Comparison of ENCODE assay signal across 21 cellular contexts in the genomic region with DNA sequence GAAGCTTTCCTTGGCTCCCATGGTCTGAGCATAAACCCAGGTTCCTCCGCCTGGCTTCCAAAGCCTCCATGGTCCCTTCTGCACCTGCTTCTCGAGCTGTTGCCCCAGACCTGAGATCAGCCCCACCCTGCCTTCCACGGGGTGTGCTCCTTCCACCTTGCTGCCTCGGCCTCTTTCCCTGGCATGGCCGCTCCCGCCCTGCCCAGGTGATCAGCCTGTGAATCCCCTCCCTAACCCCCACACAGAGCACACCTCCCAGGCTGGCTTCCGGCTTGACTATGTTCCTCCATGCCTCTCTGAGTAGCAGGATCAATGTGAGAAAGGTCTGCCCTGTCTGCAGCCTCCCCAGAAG. TPM values are rescaled to one million over a fixed set of nuclear protein-coding genes. Genes with fewer than 3 reads are reported as not detected.
DNase-seq lines count a peak whose midpoint lies in the region; ATAC-seq and TF ChIP-seq lines count a peak whose summit lies in the region.
"Had no signal": no experiment of that assay in that cellular context is flagged by ENCODE, and none has a peak within 500 bp of the region (broad histone marks: within the 10 kb centered on the region; RNA-seq: fewer than 3 reads in every experiment).

No MANE protein-coding gene starts in this region.

- no peaks in the 10 kb centered on the region for H3K9me3 ChIP-seq in spleen
- H3K9me3 ChIP-seq: testis had no signal

- no peaks in the 10 kb centered on the region for H3K27me3 ChIP-seq in spleen (replicated peaks in 1 of 7)
- H3K27me3 ChIP-seq: testis had no signal

- DNase-seq in activated CD4-positive, alpha-beta T cell treated with anti-CD3 and anti-CD28 coated beads, Interleukin-2, amount 10 ng/mL, durations not matched to agents 24 days and 14 days, result no peak
- DNase-seq in activated CD4-positive, alpha-beta T cell treated with anti-CD3 and anti-CD28 coated beads, Interleukin-2, amount 50 U/mL, for 1 hour, result no peak
- DNase-seq in central memory CD8-positive, alpha-beta T cell (ENCODE audit: low spot score in 2 of 2), result no peak
- no peak for DNase-seq in mesothelial cell of epicardium (ENCODE audit: low spot score in 2 of 2, unreplicated experiment in 2 of 2)
- DNase-seq in spleen, result peak; percentile 78
- no peak for DNase-seq in ureter (ENCODE audit: low spot score)
- DNase-seq: activated B cell treated with CpG ODN at 0.5 μM for 24 hours; activated gamma-delta T cell treated with Interleukin-2 at 50 U/mL for 16 hours; amygdala; DMS79; KBM-7; NCI-H1694; NCI-H2227 treated with DMSO at 0.1 percent for 48 hours; stimulated activated CD4-positive, alpha-beta T cell treated with anti-CD3 and anti-CD28 coated beads, Interleukin-2, amount 100 ng/mL, for 24 hours; testis had no signal

- H3K9me3 Mint-ChIP-seq in activated CD4-positive, alpha-beta T cell treated with anti-CD3 and anti-CD28 coated beads, Interleukin-2, amount 10 ng/mL, durations not matched to agents 24 days and 14 days, result no peaks in the 10 kb centered on the region
- no peaks in the 10 kb centered on the region for H3K9me3 Mint-ChIP-seq in central memory CD8-positive, alpha-beta T cell
- H3K9me3 Mint-ChIP-seq in mesothelial cell of epicardium, result no peaks in the 10 kb centered on the region
- H3K9me3 Mint-ChIP-seq: activated B cell treated with CpG ODN at 0.5 μM for 24 hours; activated CD4-positive, alpha-beta memory T cell treated with anti-CD3 and anti-CD28 coated beads for 36 hours; stimulated activated effector memory CD8-positive, alpha-beta T cell treated with anti-CD3 and anti-CD28 coated beads, Interleukin-12 subunit alpha, Interleukin-12 subunit beta, amount 100 ng/mL, for 72 hours had no signal

- peaks cover 4% of the 10 kb centered on the region for H3K27me3 Mint-ChIP-seq in activated CD4-positive, alpha-beta T cell treated with anti-CD3 and anti-CD28 coated beads, Interleukin-2, amount 10 ng/mL, durations not matched to agents 24 days and 14 days
- no peaks in the 10 kb centered on the region for H3K27me3 Mint-ChIP-seq in central memory CD8-positive, alpha-beta T cell
- H3K27me3 Mint-ChIP-seq in mesothelial cell of epicardium (ENCODE audit: low read depth), result no peaks in the 10 kb centered on the region
- H3K27me3 Mint-ChIP-seq: activated B cell treated with CpG ODN at 0.5 μM for 24 hours; activated CD4-positive, alpha-beta memory T cell treated with anti-CD3 and anti-CD28 coated beads for 36 hours had no signal

- ATAC-seq in central memory CD8-positive, alpha-beta T cell (replicated peaks; ENCODE audit: extremely low read depth, poor library complexity, severe bottlenecking), result no peak
- ATAC-seq in GM21526 (IDR thresholded peaks at IDR 0.05; ENCODE audit: low FRiP score, unreplicated experiment) (no peak), HG03139 (IDR thresholded peaks at IDR 0.05; ENCODE audit: unreplicated experiment) (no peak)
- ATAC-seq: stimulated activated effector memory CD8-positive, alpha-beta T cell treated with anti-CD3 and anti-CD28 coated beads, Interleukin-12 subunit alpha, Interleukin-12 subunit beta, amount 100 ng/mL, for 72 hours had no signal

- TF ChIP-seq CTCF in mesothelial cell of epicardium (IDR thresholded peaks at IDR 0.05; ENCODE audit: unreplicated experiment) (no peak), spleen (IDR thresholded peaks at IDR 0.05 in 8 of 11, conservative IDR thresholded peaks at IDR 0.05 in 3 of 11) (no peak)

- no peak overlapping the region for H3K4me3 Mint-ChIP-seq in activated CD4-positive, alpha-beta T cell treated with anti-CD3 and anti-CD28 coated beads, Interleukin-2, amount 10 ng/mL, durations not matched to agents 24 days and 14 days
- H3K4me3 Mint-ChIP-seq in central memory CD8-positive, alpha-beta T cell, result no peak overlapping the region
- peak overlapping the region; percentile 24 for H3K4me3 Mint-ChIP-seq in mesothelial cell of epicardium
- H3K4me3 Mint-ChIP-seq: activated B cell treated with CpG ODN at 0.5 μM for 24 hours; activated CD4-positive, alpha-beta memory T cell treated with anti-CD3 and anti-CD28 coated beads for 36 hours; stimulated activated effector memory CD8-positive, alpha-beta T cell treated with anti-CD3 and anti-CD28 coated beads, Interleukin-12 subunit alpha, Interleukin-12 subunit beta, amount 100 ng/mL, for 72 hours had no signal

- peaks cover 7% of the 10 kb centered on the region for H3K36me3 Mint-ChIP-seq in activated CD4-positive, alpha-beta T cell treated with anti-CD3 and anti-CD28 coated beads, Interleukin-2, amount 10 ng/mL, durations not matched to agents 24 days and 14 days (ENCODE audit: low read depth)
- H3K36me3 Mint-ChIP-seq in central memory CD8-positive, alpha-beta T cell (ENCODE audit: insufficient read depth), result peaks cover 18% of the 10 kb centered on the region
- no peaks in the 10 kb centered on the region for H3K36me3 Mint-ChIP-seq in mesothelial cell of epicardium

- peak overlapping the region; percentile 34 for H3K27ac Mint-ChIP-seq in activated CD4-positive, alpha-beta T cell treated with anti-CD3 and anti-CD28 coated beads, Interleukin-2, amount 10 ng/mL, durations not matched to agents 24 days and 14 days
- H3K27ac Mint-ChIP-seq in central memory CD8-positive, alpha-beta T cell (ENCODE audit: low read depth), result peak overlapping the region; percentile 46
- peak overlapping the region; percentile 71 for H3K27ac Mint-ChIP-seq in mesothelial cell of epicardium
- H3K27ac Mint-ChIP-seq: activated B cell treated with CpG ODN at 0.5 μM for 24 hours; activated CD4-positive, alpha-beta memory T cell treated with anti-CD3 and anti-CD28 coated beads for 36 hours; stimulated activated effector memory CD8-positive, alpha-beta T cell treated with anti-CD3 and anti-CD28 coated beads, Interleukin-12 subunit alpha, Interleukin-12 subunit beta, amount 100 ng/mL, for 72 hours had no signal

- TF ChIP-seq POLR2A in spleen (IDR thresholded peaks at IDR 0.05), result no peak

- H3K4me1 Mint-ChIP-seq in activated CD4-positive, alpha-beta T cell treated with anti-CD3 and anti-CD28 coated beads, Interleukin-2, amount 10 ng/mL, durations not matched to agents 24 days and 14 days, result peaks cover 18% of the 10 kb centered on the region
- H3K4me1 Mint-ChIP-seq in central memory CD8-positive, alpha-beta T cell, result peaks cover 14% of the 10 kb centered on the region
- peaks cover 17% of the 10 kb centered on the region for H3K4me1 Mint-ChIP-seq in mesothelial cell of epicardium

- H3K36me3 ChIP-seq in spleen, result no peaks in the 10 kb centered on the region

- intact Hi-C loops in activated CD4-positive, alpha-beta T cell treated with anti-CD3 and anti-CD28 coated beads, Interleukin-2, amount 10 ng/mL, durations not matched to agents 24 days and 14 days (cut with micrococcal nuclease), result no loop called here
- intact Hi-C loops in spleen (cut with DNase I; ENCODE audit: low total_unique reads), result no loop called here

- 86 to 93% (median 89%) methylated on average over 7 of the region's 7 CpGs for WGBS in spleen, 5 donors

- peaks cover 9 to 25% (median 21%) of the 10 kb centered on the region in 6 donors for H3K4me1 ChIP-seq in spleen

- H3K4me3 ChIP-seq in spleen, result no peak overlapping the region
- H3K4me3 ChIP-seq: lung, testis had no signal

- no peak overlapping the region for H3K27ac ChIP-seq in spleen
- H3K27ac ChIP-seq: 22Rv1, testis had no signal

RNA-seq across cellular contexts. Expression of gene PPP6R3, which starts 2.7 kb away (rescaled TPM):
- 124 and 132 TPM in 2 replicates for total RNA-seq in activated CD4-positive, alpha-beta T cell treated with anti-CD3 and anti-CD28 coated beads, Interleukin-2, amount 10 ng/mL, durations not matched to agents 24 days and 14 days
- total RNA-seq in mesothelial cell of epicardium (133 to 141 TPM (median 137 TPM) in 3 replicates), spleen (100 to 1,000 TPM; 112 to 178 (median 149) TPM), ureter (183 TPM)
- 10 to 100 TPM; 23.9 to 33.7 (median 28.1) TPM for polyA plus RNA-seq in spleen
